ENCODE assay signal across 20 cellular contexts in genomic region chr20:60785817-60786216, GRCh38.
DNase-seq lines count a peak whose midpoint lies in the region; ATAC-seq, FAIRE-seq and TF ChIP-seq lines count a peak whose summit lies in the region.
"Had no signal": no experiment of that assay in that cellular context is flagged by ENCODE, and none has a peak within 500 bp of the region (broad histone marks: within the 10 kb centered on the region; RNA-seq: fewer than 3 reads in every experiment).

No MANE protein-coding gene starts in this region.

- no peak overlapping the region for H3K27ac Mint-ChIP-seq in naive thymus-derived CD8-positive, alpha-beta T cell
- H3K27ac Mint-ChIP-seq: B cell; CD8-positive, alpha-beta T cell; GM23338; HFFc6 had no signal

- intact Hi-C loops in Right ventricle myocardium superior (cut with DNase I), result no loop called here
- intact Hi-C loops in sciatic nerve (cut with DNase I), result no loop called here

- H3K4me1 Mint-ChIP-seq in naive thymus-derived CD8-positive, alpha-beta T cell, result no peaks in the 10 kb centered on the region
- H3K4me1 Mint-ChIP-seq: B cell had no signal

- DNase-seq in Right ventricle myocardium superior, result no peak
- no peak for DNase-seq in right atrium auricular region (ENCODE audit: low spot score)
- no peak for DNase-seq in H1 (ENCODE audit: low read depth in 1 of 2, low spot score in 2 of 2)
- DNase-seq in sciatic nerve (ENCODE audit: low spot score), result no peak
- DNase-seq in naive thymus-derived CD8-positive, alpha-beta T cell, result no peak
- no peak for DNase-seq in middle frontal gyrus (ENCODE audit: extremely low spot score, low spot score)
- no peak for DNase-seq in hepatic stellate cell (ENCODE audit: low spot score)
- DNase-seq: 8988T; Calu3; CD8-positive, alpha-beta T cell; DMS79 treated with DMSO at 0.1 percent for 48 hours; EL; H7; HFFc6 had no signal

- H2BK20ac ChIP-seq in H1 (ENCODE audit: low read length), result 0 out of 2 replicates have a peak overlapping the region, but pooled peaks have one; percentile 53

- no peak overlapping the region for H3K4me2 ChIP-seq in H1 (ENCODE audit: insufficient read depth in 1 of 2, low read depth in 2 of 2, low read length in 2 of 2)
- H3K4me2 ChIP-seq: BLaER1 treated with 17β-estradiol and CSF1 and Interleukin-3, amounts not matched to agents 10 nM and 100 nM; GM23338 had no signal

- no peak overlapping the region for H2AK5ac ChIP-seq in H1 (ENCODE audit: low read depth, low read length)

- no peak overlapping the region for H3K9ac ChIP-seq in H1 (replicated peaks in 1 of 4; ENCODE audit: extremely low read depth in 1 of 4, low read depth in 3 of 4, low read length in 3 of 4)
- H3K9ac ChIP-seq: BLaER1 treated with 17β-estradiol and CSF1 and Interleukin-3, amounts not matched to agents 10 nM and 100 nM had no signal

- H3K36me3 ChIP-seq in right atrium auricular region (no peaks in the 10 kb centered on the region), H1 (ENCODE audit: control insufficient read depth in 2 of 4, insufficient read depth in 4 of 4, low read length in 3 of 4) (no peaks in the 10 kb centered on the region)
- H3K36me3 ChIP-seq: BLaER1 treated with 17β-estradiol and CSF1 and Interleukin-3, amounts not matched to agents 10 nM and 100 nM had no signal

- H3K9me3 ChIP-seq in right atrium auricular region (no peaks in the 10 kb centered on the region), H1 (ENCODE audit: insufficient read depth in 2 of 2, low read depth in 1 of 2, low read length in 1 of 2) (no peaks in the 10 kb centered on the region)

- H2BK120ac ChIP-seq in H1 (replicated peaks; ENCODE audit: low read depth, low read length), result no peak overlapping the region

- TF ChIP-seq EP300 in H1 (IDR thresholded peaks at IDR 0.05; ENCODE audit: borderline replicate concordance in 1 of 2, low read depth in 2 of 2, low read length in 2 of 2), result no peak

- no peak overlapping the region for H3K4me3 Mint-ChIP-seq in naive thymus-derived CD8-positive, alpha-beta T cell
- H3K4me3 Mint-ChIP-seq: B cell; CD8-positive, alpha-beta T cell; GM23338; HFFc6 had no signal

- peaks cover 5 to 25% (median 9%) of the 10 kb centered on the region in 5 donors for H3K27me3 Mint-ChIP-seq in naive thymus-derived CD8-positive, alpha-beta T cell
- H3K27me3 Mint-ChIP-seq: B cell had no signal

- no peak overlapping the region for H3K56ac ChIP-seq in H1 (replicated peaks; ENCODE audit: insufficient read length, low read depth, low read length)

- H3K18ac ChIP-seq in H1 (ENCODE audit: extremely low read depth, low read length), result 0 out of 2 replicates have a peak overlapping the region, but pooled peaks have one; percentile 9

- H2BK12ac ChIP-seq in H1 (ENCODE audit: low read depth, low read length), result peak overlapping the region; percentile 71; the same call in 1 of the 2 replicates

- H4K5ac ChIP-seq in H1 (ENCODE audit: insufficient read length, low read depth, low read length), result no peak overlapping the region

- H3K27ac ChIP-seq in right atrium auricular region, result no peak overlapping the region
- no peak overlapping the region for H3K27ac ChIP-seq in H1 (ENCODE audit: low read depth, low read length)
- H3K27ac ChIP-seq: BLaER1 treated with 17β-estradiol and CSF1 and Interleukin-3, amounts not matched to agents 10 nM and 100 nM; HL-60 had no signal

- H3K9me3 Mint-ChIP-seq in naive thymus-derived CD8-positive, alpha-beta T cell, result peaks cover 0 to 1% (median 0%) of the 10 kb centered on the region in 9 donors
- H3K9me3 Mint-ChIP-seq: CD8-positive, alpha-beta T cell had no signal

- no peak for TF ChIP-seq CTCF in right atrium auricular region (IDR thresholded peaks at IDR 0.05)
- TF ChIP-seq CTCF in H1 (IDR thresholded peaks at IDR 0.05; ENCODE audit: control extremely low read depth in 1 of 3, insufficient read depth in 1 of 3, low read depth in 1 of 3, low read length in 3 of 3), result no peak

- POLR2A ChIA-PET in H1 (lab: Charles Lee; ENCODE audit: partially characterized antibody), result no interaction called here
- POLR2A ChIA-PET in naive thymus-derived CD8-positive, alpha-beta T cell (lab: Charles Lee), result no interaction called here

- peaks cover 2% of the 10 kb centered on the region; the same call in 1 of the 2 replicates for H3K23me2 ChIP-seq in H1 (ENCODE audit: low read depth, low read length)

- H3K4me3 ChIP-seq in right atrium auricular region (no peak overlapping the region), H1 (ENCODE audit: extremely low read depth in 1 of 4, insufficient read depth in 2 of 4, low read depth in 3 of 4, low read length in 4 of 4) (no peak overlapping the region)
- H3K4me3 ChIP-seq: BLaER1 treated with 17β-estradiol and CSF1 and Interleukin-3, amounts not matched to agents 10 nM and 100 nM; GM12878; GM23338 had no signal

- TF ChIP-seq POLR2A in H1 (IDR thresholded peaks at IDR 0.05; ENCODE audit: control extremely low read depth in 1 of 2, low read depth in 2 of 2, low read length in 2 of 2), result no peak

- no peak overlapping the region for H4K8ac ChIP-seq in H1 (ENCODE audit: extremely low read depth, insufficient read depth, low read length)

- ATAC-seq in Right ventricle myocardium superior (ENCODE audit: poor library complexity) (peak; percentile 53), sciatic nerve (peak; percentile 89)
- no peak for ATAC-seq in naive thymus-derived CD8-positive, alpha-beta T cell
- ATAC-seq: CD8-positive, alpha-beta T cell; GM12878; GM23338; HCT116 had no signal

- no peaks in the 10 kb centered on the region for H3K27me3 ChIP-seq in right atrium auricular region
- no peaks in the 10 kb centered on the region; a peak in 1 of 7 replicates for H3K27me3 ChIP-seq in H1 (replicated peaks in 1 of 4; ENCODE audit: control insufficient read depth in 3 of 4, extremely low read depth in 1 of 4, insufficient read depth in 3 of 4, low read length in 3 of 4)
- H3K27me3 ChIP-seq: BLaER1 treated with 17β-estradiol and CSF1 and Interleukin-3, amounts not matched to agents 10 nM and 100 nM had no signal

- H3K14ac ChIP-seq in H1 (ENCODE audit: insufficient read length), result no peak overlapping the region

- no peak overlapping the region for H2BK15ac ChIP-seq in H1 (ENCODE audit: low read length)

- no peak for TF ChIP-seq RAD21 in H1 (IDR thresholded peaks at IDR 0.05 in 1 of 2, conservative IDR thresholded peaks at IDR 0.05 in 1 of 2; ENCODE audit: low read depth in 2 of 2, low read length in 2 of 2)

- CTCF ChIA-PET in H1 (lab: Charles Lee; ENCODE audit: partially characterized antibody), result no interaction called here

- H3K4me1 ChIP-seq in right atrium auricular region (no peaks in the 10 kb centered on the region), H1 (replicated peaks in 1 of 4; ENCODE audit: control insufficient read depth in 3 of 4, insufficient read depth in 4 of 4, low read length in 3 of 4) (peaks cover 0 to 10% (median 0%) of the 10 kb centered on the region in 4 experiments; a peak in 4 of 7 replicates)

- no peaks in the 10 kb centered on the region for H3K79me2 ChIP-seq in H1 (ENCODE audit: control insufficient read depth in 1 of 2, insufficient read depth in 2 of 2, low read length in 2 of 2)

- H3K79me1 ChIP-seq in H1 (ENCODE audit: low read depth, low read length), result no peaks in the 10 kb centered on the region

- FAIRE-seq in H1 (lab: Jason Lieb, UNC), result no peak
- FAIRE-seq: GM12878 had no signal

- H3K23ac ChIP-seq in H1 (ENCODE audit: insufficient read length), result no peak overlapping the region

- no peak overlapping the region for H3K4ac ChIP-seq in H1 (replicated peaks; ENCODE audit: insufficient read length, low read depth, low read length)

- H4K20me1 ChIP-seq in H1 (replicated peaks in 1 of 2; ENCODE audit: control insufficient read depth in 1 of 2, insufficient read depth in 2 of 2, low read length in 2 of 2), result peaks cover 0 to 2% of the 10 kb centered on the region in 2 experiments
- H4K20me1 ChIP-seq: BLaER1 treated with 17β-estradiol and CSF1 and Interleukin-3, amounts not matched to agents 10 nM and 100 nM had no signal

- 91% methylated on average over 7 of the region's 7 CpGs; no CpG with 5 or more reads in 1 of the 2 experiments for WGBS in H1 (ENCODE audit: extremely low coverage in 1 of 2, insufficient coverage in 1 of 2, insufficient read length in 1 of 2, insufficient replicate concordance in 2 of 2, low coverage in 1 of 2, low lambda C conversion rate in 2 of 2, missing lambda C conversion rate in 1 of 2), 2 experiments

- H3K36me3 Mint-ChIP-seq in naive thymus-derived CD8-positive, alpha-beta T cell, result no peaks in the 10 kb centered on the region
- H3K36me3 Mint-ChIP-seq: CD8-positive, alpha-beta T cell had no signal

- H4K91ac ChIP-seq in H1 (replicated peaks; ENCODE audit: insufficient read length, low read length), result no peak overlapping the region

- H2BK5ac ChIP-seq in H1 (ENCODE audit: low read depth, low read length), result peak overlapping the region; percentile 18; the same call in 1 of the 2 replicates

- no peak overlapping the region for H2AFZ ChIP-seq in H1 (ENCODE audit: low read length)
- H2AFZ ChIP-seq: GM23338 had no signal

TF ChIP-seq in H1, 55 proteins besides CTCF, POLR2A, EP300 and RAD21:
- TF ChIP-seq ATF3 (IDR thresholded peaks at IDR 0.05; ENCODE audit: insufficient read depth, low read depth, low read length) (no peak), GTF2F1 (IDR thresholded peaks at IDR 0.05; ENCODE audit: borderline replicate concordance, low read depth, low read length) (no peak), RBBP5 (IDR thresholded peaks at IDR 0.05; ENCODE audit: borderline replicate concordance, low read depth, low read length) (no peak)

Comparison
In these comparisons a context has a peak if more than half of its experiments do, and no peak if none do; other contexts are left out.
1. ATAC-seq: peak in Right ventricle myocardium superior (single experiment) and sciatic nerve (single experiment); none in naive thymus-derived CD8-positive, alpha-beta T cell (0 of 2).